ENCODE assay signal across 12 cellular contexts in the genomic region with DNA sequence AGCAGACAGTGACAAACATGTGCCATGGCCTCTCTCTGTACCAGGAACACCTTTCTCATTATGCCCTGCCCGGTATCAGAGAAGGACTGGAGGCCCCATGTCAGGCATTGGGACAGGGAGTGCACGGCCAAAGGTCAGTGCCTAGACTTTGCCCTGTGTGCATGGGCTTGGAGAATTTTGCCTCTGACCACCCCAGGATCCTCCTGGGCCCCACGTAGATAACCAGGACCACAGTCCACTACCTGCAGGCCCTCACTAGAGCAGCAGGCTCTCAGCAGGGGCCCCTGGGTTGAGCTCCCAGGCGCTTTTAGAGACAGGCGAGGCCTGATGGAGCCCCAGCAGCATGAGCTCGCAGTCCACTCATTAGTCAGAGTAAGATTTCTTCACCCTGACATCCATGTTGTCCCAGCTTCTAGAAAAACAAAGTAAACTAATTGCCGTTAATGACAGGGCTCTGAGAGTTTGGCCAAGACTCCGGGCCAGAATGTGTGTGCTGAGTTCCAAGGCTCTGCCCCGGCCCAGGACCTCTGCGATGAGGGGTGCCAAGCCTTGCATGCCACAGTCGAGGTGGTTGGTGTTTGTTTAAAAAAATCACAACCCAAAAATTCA. TPM values are rescaled to one million over a fixed set of nuclear protein-coding genes. Genes with fewer than 3 reads are reported as not detected.
DNase-seq lines count a peak whose midpoint lies in the region; ATAC-seq and TF ChIP-seq lines count a peak whose summit lies in the region.
"Had no signal": no experiment of that assay in that cellular context is flagged by ENCODE, and none has a peak within 500 bp of the region (broad histone marks: within the 10 kb centered on the region; RNA-seq: fewer than 3 reads in every experiment).

No MANE protein-coding gene starts in this region.

- H3K9ac ChIP-seq in H9 (ENCODE audit: extremely low read depth, insufficient read length, low read length) = no peak overlapping the region

- H2BK20ac ChIP-seq in H9 (ENCODE audit: low read depth, low read length, poor library complexity, severe bottlenecking) = no peak overlapping the region

- H2BK120ac ChIP-seq in H9 (ENCODE audit: low read depth, low read length, poor library complexity, severe bottlenecking) = no peak overlapping the region

- H3T11ph ChIP-seq in H9 (ENCODE audit: low read length) = no peak overlapping the region

- no peak overlapping the region for H4K91ac ChIP-seq in H9 (ENCODE audit: insufficient read length, low read depth, low read length)

- H3K4me1 ChIP-seq in H9 (ENCODE audit: insufficient read depth, low read length) (no peaks in the 10 kb centered on the region; the same call in 1 of the 2 replicates), foreskin keratinocyte (peaks cover 23% of the 10 kb centered on the region)

- no peak overlapping the region for H3K14ac ChIP-seq in H9 (ENCODE audit: insufficient read depth, low read length)

- H2AFZ ChIP-seq in H9 (ENCODE audit: low read length) = no peak overlapping the region

- no peak overlapping the region for H3K27ac Mint-ChIP-seq in H9
- H3K27ac Mint-ChIP-seq: activated naive CD8-positive, alpha-beta T cell treated with anti-CD3 and anti-CD28 coated beads, Interleukin-2, amount 50 U/mL, for 24 hours; stimulated activated naive CD8-positive, alpha-beta T cell treated with anti-CD3 and anti-CD28 coated beads, Interleukin-15, Interleukin-2, amounts not matched to agents 100 ng/mL and 50 ng/mL, for 24 hours had no signal

- H3K56ac ChIP-seq in H9 (ENCODE audit: insufficient read length, low read depth, low read length) = no peak overlapping the region

- H3K4me2 ChIP-seq in H9 (ENCODE audit: insufficient read depth, insufficient read length, low read length) = no peak overlapping the region

- no peak overlapping the region for H2BK15ac ChIP-seq in H9 (ENCODE audit: low read depth, low read length)

- H3K79me2 ChIP-seq in H9 (ENCODE audit: insufficient read depth, low read length) = peaks cover 5% of the 10 kb centered on the region; the same call in 1 of the 2 replicates

- ATAC-seq in sciatic nerve (peak; percentile 10), GM19452 (IDR thresholded peaks at IDR 0.05; ENCODE audit: unreplicated experiment) (no peak), foreskin keratinocyte (no peak)
- ATAC-seq: activated naive CD8-positive, alpha-beta T cell treated with anti-CD3 and anti-CD28 coated beads, Interleukin-2, amount 50 U/mL, for 24 hours had no signal

- no peak overlapping the region for H2BK12ac ChIP-seq in H9 (ENCODE audit: insufficient read length, low read depth, low read length)

- H4K8ac ChIP-seq in H9 (replicated peaks; ENCODE audit: insufficient read length, low read depth, low read length) = no peak overlapping the region

- H3K18ac ChIP-seq in H9 (ENCODE audit: insufficient read length, low read depth, low read length) = no peak overlapping the region

- TF ChIP-seq CTCF in AG10803 (conservative IDR thresholded peaks at IDR 0.05; ENCODE audit: low read length) = no peak
- TF ChIP-seq CTCF in H9 (conservative IDR thresholded peaks at IDR 0.05) = no peak
- no peak for TF ChIP-seq CTCF in foreskin keratinocyte (conservative IDR thresholded peaks at IDR 0.05)

- no peak overlapping the region for H3K4me3 Mint-ChIP-seq in H9
- H3K4me3 Mint-ChIP-seq: activated naive CD8-positive, alpha-beta T cell treated with anti-CD3 and anti-CD28 coated beads, Interleukin-2, amount 50 U/mL, for 24 hours; stimulated activated naive CD8-positive, alpha-beta T cell treated with anti-CD3 and anti-CD28 coated beads, Interleukin-15, Interleukin-2, amounts not matched to agents 100 ng/mL and 50 ng/mL, for 24 hours had no signal

- H3K23ac ChIP-seq in H9 (ENCODE audit: insufficient read length, low read depth, low read length) = no peak overlapping the region

- no peak overlapping the region for H3K4me3 ChIP-seq in AG10803 (ENCODE audit: low read length)
- H3K4me3 ChIP-seq: lung had no signal

- no peak overlapping the region for H4K5ac ChIP-seq in H9 (ENCODE audit: insufficient read length, low read depth, low read length)

- WGBS in H9 (ENCODE audit: extremely low coverage, insufficient read length, low lambda C conversion rate) = no CpG with 5 or more reads among the region's 11 CpGs

- no peaks in the 10 kb centered on the region for H3K9me3 ChIP-seq in H9 (ENCODE audit: control insufficient read depth, low read depth, low read length)

- peaks cover 23% of the 10 kb centered on the region in 2 experiments for H3K4me1 Mint-ChIP-seq in H9

- no peaks in the 10 kb centered on the region for H3K79me1 ChIP-seq in H9 (ENCODE audit: insufficient read depth, low read depth, low read length, poor library complexity, severe bottlenecking)

- no peaks in the 10 kb centered on the region for H3K23me2 ChIP-seq in H9 (ENCODE audit: insufficient read length, low read depth, low read length, poor library complexity, severe bottlenecking)

- no peak overlapping the region for H3K4ac ChIP-seq in H9 (ENCODE audit: low read depth, low read length)

- H3K36me3 Mint-ChIP-seq in H9 (ENCODE audit: insufficient read depth in 1 of 3, low read depth in 3 of 3) = peaks cover 25 to 70% (median 54%) of the 10 kb centered on the region in 3 experiments; a peak in 6 of 7 replicates

- no peaks in the 10 kb centered on the region; a peak in 1 of 5 replicates for H3K9me3 Mint-ChIP-seq in H9
- H3K9me3 Mint-ChIP-seq: activated naive CD8-positive, alpha-beta T cell treated with anti-CD3 and anti-CD28 coated beads, Interleukin-2, amount 50 U/mL, for 24 hours; stimulated activated naive CD8-positive, alpha-beta T cell treated with anti-CD3 and anti-CD28 coated beads, Interleukin-15, Interleukin-2, amounts not matched to agents 100 ng/mL and 50 ng/mL, for 24 hours had no signal

- DNase-seq in AG10803 (ENCODE audit: low read depth) (peak; percentile 67), amniotic epithelial cell (ENCODE audit: low read depth) (peak; percentile 71), iris pigment epithelial cell (ENCODE audit: low read depth) (peak; percentile 36), sciatic nerve (ENCODE audit: low spot score) (no peak), H9 (no peak), GDM1 (lab: John Stamatoyannopoulos, UW) (no peak), foreskin keratinocyte (no peak)
- DNase-seq: activated naive CD8-positive, alpha-beta T cell treated with anti-CD3 and anti-CD28 coated beads, Interleukin-2, amount 50 U/mL, for 24 hours; NCI-H1105 treated with DMSO at 0.1 percent for 48 hours had no signal

- intact Hi-C loops in sciatic nerve (cut with DNase I) = no loop called here

- H3K27me3 ChIP-seq in H9 (ENCODE audit: insufficient read depth, low read length) = no peaks in the 10 kb centered on the region
- no peaks in the 10 kb centered on the region for H3K27me3 ChIP-seq in foreskin keratinocyte

- no peak overlapping the region for H2BK5ac ChIP-seq in H9 (ENCODE audit: insufficient read length, low read length)

- no peaks in the 10 kb centered on the region; the same call in 1 of the 2 replicates for H3K27me3 Mint-ChIP-seq in H9 (ENCODE audit: low read depth)
- H3K27me3 Mint-ChIP-seq: activated naive CD8-positive, alpha-beta T cell treated with anti-CD3 and anti-CD28 coated beads, Interleukin-2, amount 50 U/mL, for 24 hours; stimulated activated naive CD8-positive, alpha-beta T cell treated with anti-CD3 and anti-CD28 coated beads, Interleukin-15, Interleukin-2, amounts not matched to agents 100 ng/mL and 50 ng/mL, for 24 hours had no signal

- H3K27ac ChIP-seq in H9 (ENCODE audit: insufficient read length, low read depth, low read length) = no peak overlapping the region
- no peak overlapping the region for H3K27ac ChIP-seq in foreskin keratinocyte

- H4K20me1 ChIP-seq in H9 (ENCODE audit: control insufficient read depth, insufficient read depth, insufficient read length) = no peaks in the 10 kb centered on the region

- no peak overlapping the region for H2AK5ac ChIP-seq in H9 (ENCODE audit: insufficient read length, low read length)

RNA-seq across cellular contexts. Expression of a gene that starts 42.7 kb away (rescaled TPM):
- total RNA-seq in sciatic nerve (5.6 TPM), H9 (2021) (10.3 and 10.5 TPM in 2 replicates), foreskin keratinocyte (0.78 and 1.4 TPM in 2 replicates)
- 1.6 and 2.5 TPM in 2 replicates for polyA plus RNA-seq in foreskin keratinocyte

RNA-seq across cellular contexts. Expression of a gene that starts 54.1 kb away (rescaled TPM):
- total RNA-seq in sciatic nerve (597 TPM), H9 (2021) (369 and 386 TPM in 2 replicates), foreskin keratinocyte (499 and 534 TPM in 2 replicates)
- polyA plus RNA-seq in foreskin keratinocyte = 532 and 546 TPM in 2 replicates

Comparison
In these comparisons a context has a peak if more than half of its experiments do, and no peak if none do; other contexts are left out.
1. DNase-seq: peak in AG10803 (single experiment), amniotic epithelial cell (single experiment) and iris pigment epithelial cell (single experiment); none in sciatic nerve (single experiment), H9 (single experiment), GDM1 (single experiment) and foreskin keratinocyte (0 of 2).